ENCODE assay signal across 8 cellular contexts in genomic region chr7:135171581-135172291, GRCh38. TPM values are rescaled to one million over a fixed set of nuclear protein-coding genes. Genes with fewer than 3 reads are reported as not detected.
A peak's percentile ranks its signal among the peaks of the same experiment; 100 is the strongest.
DNase-seq lines count a peak whose midpoint lies in the region; ATAC-seq and TF ChIP-seq lines count a peak whose summit lies in the region.
"Not testable (repeated sequence)": the region's sequence is repeated elsewhere in the genome, so short reads cannot be mapped to it uniquely, and the experiment has no call there.

No MANE protein-coding gene starts in this region.

- not testable (repeated sequence) for H4K20me1 ChIP-seq in hepatocyte (ENCODE audit: insufficient read depth, poor library complexity, severe bottlenecking); smooth muscle cell (ENCODE audit: low read depth)

- peaks cover 30% of the 10 kb centered on the region for H3K36me3 Mint-ChIP-seq in activated naive CD4-positive, alpha-beta T cell treated with anti-CD3 and anti-CD28 coated beads for 36 hours (ENCODE audit: low read depth)
- H3K36me3 Mint-ChIP-seq in naive B cell = not testable (repeated sequence)

- not testable (repeated sequence) for ATAC-seq in Panc1; naive B cell (ENCODE audit: low read depth in 2 of 2)

- peak overlapping the region; percentile 80 for H3K27ac ChIP-seq in ACC112 (ENCODE audit: low read depth, low read length)
- peak overlapping the region; percentile 96 for H3K27ac ChIP-seq in Panc1 (ENCODE audit: low read length)
- H3K27ac ChIP-seq in duodenal mucosa (ENCODE audit: low read depth, low read length) = peak overlapping the region; percentile 64
- H3K27ac ChIP-seq in hepatocyte = peak overlapping the region; percentile 95
- peak overlapping the region; percentile 91 for H3K27ac ChIP-seq in smooth muscle cell (ENCODE audit: low read depth)

- H3K4me2 ChIP-seq in hepatocyte = peak overlapping the region; percentile 87
- peak overlapping the region; percentile 98 for H3K4me2 ChIP-seq in smooth muscle cell

- H3K4me3 ChIP-seq in ACC112 (ENCODE audit: low read depth, low read length) = 0 out of 2 replicates have a peak overlapping the region, but pooled peaks have one; percentile 9
- not testable (repeated sequence) for H3K4me3 ChIP-seq in Panc1 (ENCODE audit: low read depth in 2 of 2, low read length in 2 of 2); hepatocyte; smooth muscle cell
- peak overlapping the region in 1 of 2 donors; percentile 10 for H3K4me3 ChIP-seq in duodenal mucosa (ENCODE audit: low read depth in 1 of 2, low read length in 2 of 2)

- not testable (repeated sequence) for H3K27me3 Mint-ChIP-seq in activated naive CD4-positive, alpha-beta T cell treated with anti-CD3 and anti-CD28 coated beads for 36 hours (ENCODE audit: low read depth); naive B cell

- in situ Hi-C loops in GM13976 (cut with MboI; ENCODE audit: low sequenced_read_pairs, unreplicated experiment); Panc1 (cut with HindIII; ENCODE audit: low pct_unique_long_range_greater_than_20kb, low sequenced_read_pairs): not testable (repeated sequence)

- peaks cover 39% of the 10 kb centered on the region for H3K4me1 Mint-ChIP-seq in activated naive CD4-positive, alpha-beta T cell treated with anti-CD3 and anti-CD28 coated beads for 36 hours (ENCODE audit: low read depth)
- peaks cover 33 to 52% (median 46%) of the 10 kb centered on the region in 3 donors for H3K4me1 Mint-ChIP-seq in naive B cell

- CTCF ChIA-PET in Panc1 (lab: Charles Lee) = not testable (repeated sequence)
- CTCF ChIA-PET in activated naive CD4-positive, alpha-beta T cell treated with anti-CD3 and anti-CD28 coated beads for 36 hours (lab: Charles Lee) = interaction anchor here (0.6 to 4.9 kb wide), 12 partner anchors 24 to 975 kb away, joined by 3 to 61 read pairs (median 3); partner anchors contain the start of genes AGBL3, TMEM140 and WDR91

- DNase-seq in GM13976 (ENCODE audit: low spot score) = peak; percentile 15
- DNase-seq in Panc1 (ENCODE audit: low read depth, low spot score); activated naive CD4-positive, alpha-beta T cell treated with anti-CD3 and anti-CD28 coated beads for 36 hours; naive B cell: not testable (repeated sequence)
- DNase-seq in hepatocyte (ENCODE audit: low spot score) = peak; percentile 64
- peak; percentile 20 for DNase-seq in smooth muscle cell (lab: John Stamatoyannopoulos, UW; ENCODE audit: unreplicated experiment)

- H3K4me1 ChIP-seq in ACC112 (ENCODE audit: control insufficient read depth, insufficient read depth, low read length, unreplicated experiment) (peaks cover 22% of the 10 kb centered on the region), Panc1 (ENCODE audit: control insufficient read depth, insufficient read depth, low read length) (peaks cover 10% of the 10 kb centered on the region), duodenal mucosa (ENCODE audit: control insufficient read depth in 1 of 2, insufficient read depth in 2 of 2, low read length in 2 of 2) (peaks cover 12 to 41% of the 10 kb centered on the region in 2 donors), hepatocyte (ENCODE audit: insufficient read depth) (peaks cover 28% of the 10 kb centered on the region), smooth muscle cell (ENCODE audit: low read depth) (peaks cover 14% of the 10 kb centered on the region)

- TF ChIP-seq CTCF in GM13976 (IDR thresholded peaks at IDR 0.05; ENCODE audit: borderline replicate concordance, control extremely low read depth, extremely low read depth, insufficient read depth, missing control alignments); Panc1 (IDR thresholded peaks at IDR 0.05); hepatocyte (IDR thresholded peaks at IDR 0.05; ENCODE audit: poor library complexity); smooth muscle cell (IDR thresholded peaks at IDR 0.05; ENCODE audit: borderline replicate concordance, insufficient read depth, poor library complexity, severe bottlenecking): not testable (repeated sequence)

- peak overlapping the region; percentile 80 for H3K27ac Mint-ChIP-seq in activated naive CD4-positive, alpha-beta T cell treated with anti-CD3 and anti-CD28 coated beads for 36 hours
- H3K27ac Mint-ChIP-seq in naive B cell = peak overlapping the region; percentile 66 to 98 (median 93)

- intact Hi-C loops in Panc1 (cut with micrococcal nuclease; ENCODE audit: unreplicated experiment) = loop anchor here (2.0 to 10.0 kb wide), 2 partner anchors 63 to 185 kb away; partner anchors contain the start of genes AGBL3 and STRA8
- intact Hi-C loops in activated naive CD4-positive, alpha-beta T cell treated with anti-CD3 and anti-CD28 coated beads for 36 hours (cut with micrococcal nuclease) = loop anchor here (2.0 to 5.0 kb wide), 3 partner anchors 225 to 739 kb away; no protein-coding TSS in a partner anchor

- H3K9me3 Mint-ChIP-seq in activated naive CD4-positive, alpha-beta T cell treated with anti-CD3 and anti-CD28 coated beads for 36 hours; naive B cell: not testable (repeated sequence)

- not testable (repeated sequence) for H3K9me2 ChIP-seq in hepatocyte (replicated peaks; ENCODE audit: insufficient read depth)

- H3K79me2 ChIP-seq in ACC112 (ENCODE audit: control insufficient read depth, insufficient read depth, low read length, unreplicated experiment) (peaks cover 30% of the 10 kb centered on the region), hepatocyte (peaks cover 19% of the 10 kb centered on the region), smooth muscle cell (ENCODE audit: low read depth) (peaks cover 18% of the 10 kb centered on the region)

- not testable (repeated sequence) for H3K9ac ChIP-seq in duodenal mucosa (ENCODE audit: low read depth in 1 of 2, low read length in 2 of 2); smooth muscle cell (ENCODE audit: low read depth)

- H3F3A ChIP-seq in smooth muscle cell (ENCODE audit: low read depth) = not testable (repeated sequence)

- POLR2A ChIA-PET in Panc1 (lab: Charles Lee) = interaction anchor here (0.6 kb wide), 1 partner anchor 181 kb away, joined by 3 read pairs; no protein-coding TSS in a partner anchor

- 50% methylated on average over 19 of the region's 19 CpGs for WGBS in hepatocyte (ENCODE audit: low lambda C conversion rate, missing lambda C conversion rate)
- 39% methylated on average over 19 of the region's 19 CpGs for whole genome bisulfite sequencing in smooth muscle cell (ENCODE audit: low lambda C conversion rate)

- peak overlapping the region; percentile 60 for H3K4me3 Mint-ChIP-seq in activated naive CD4-positive, alpha-beta T cell treated with anti-CD3 and anti-CD28 coated beads for 36 hours
- peak overlapping the region; percentile 64 to 94 (median 91) for H3K4me3 Mint-ChIP-seq in naive B cell

- H3K27me3 ChIP-seq in ACC112 (ENCODE audit: insufficient read depth, low read length); Panc1 (ENCODE audit: control insufficient read depth, insufficient read depth, low read length); duodenal mucosa (ENCODE audit: control insufficient read depth in 1 of 2, insufficient read depth in 2 of 2, low read length in 2 of 2); hepatocyte; smooth muscle cell (ENCODE audit: low read depth): not testable (repeated sequence)

- not testable (repeated sequence) for H3K9me3 ChIP-seq in Panc1 (ENCODE audit: control insufficient read depth, insufficient read depth, low read depth, low read length); duodenal mucosa (ENCODE audit: control insufficient read depth in 1 of 2, low read length in 2 of 2); hepatocyte (ENCODE audit: low read depth); smooth muscle cell (replicated peaks; ENCODE audit: low read depth)

- not testable (repeated sequence) for BruUV-seq in Panc1 (replicated peaks; lab: Mats Ljungman, UMichigan)

- peak overlapping the region; percentile 32 for H2AFZ ChIP-seq in ACC112 (ENCODE audit: low read length, unreplicated experiment)
- H2AFZ ChIP-seq in hepatocyte = peak overlapping the region; percentile 62
- peak overlapping the region; percentile 17 for H2AFZ ChIP-seq in smooth muscle cell (ENCODE audit: low read depth)

- H3K36me3 ChIP-seq in ACC112 (ENCODE audit: insufficient read depth, low read length) = peaks cover 12% of the 10 kb centered on the region; the same call in 1 of the 2 replicates
- not testable (repeated sequence) for H3K36me3 ChIP-seq in Panc1 (ENCODE audit: control insufficient read depth, insufficient read depth, low read length); hepatocyte (replicated peaks; ENCODE audit: insufficient read depth, low read depth); smooth muscle cell (ENCODE audit: low read depth)
- H3K36me3 ChIP-seq in duodenal mucosa (ENCODE audit: control insufficient read depth in 1 of 2, insufficient read depth in 2 of 2, low read length in 2 of 2) = peaks cover 4 to 21% of the 10 kb centered on the region in 2 donors

RNA-seq across cellular contexts. Expression of gene CYREN, which starts 1.2 kb away (rescaled TPM):
- 49.6 TPM for total RNA-seq in Panc1 (2021; ENCODE audit: unreplicated experiment)
- polyA plus RNA-seq in Panc1 (2012; ENCODE audit: insufficient read length) = 37.1 TPM
- 10 to 100 TPM; 36.7 to 39.0 TPM for total RNA-seq in activated naive CD4-positive, alpha-beta T cell treated with anti-CD3 and anti-CD28 coated beads for 36 hours
- 41.6 and 43.2 TPM in 2 replicates for total RNA-seq in hepatocyte
- 45.2 and 53.5 TPM in 2 replicates for polyA plus RNA-seq in hepatocyte
- polyA plus RNA-seq in naive B cell (ENCODE audit: low read depth in 6 of 6) = 10 to 100 TPM; 35.4 to 64.0 (median 48.9) TPM
- total RNA-seq in smooth muscle cell = 24.7 and 33.4 TPM in 2 replicates
- polyA plus RNA-seq in smooth muscle cell = 38.2 and 43.9 TPM in 2 replicates

RNA-seq across cellular contexts. Expression of gene TMEM140, which starts 23.9 kb away (rescaled TPM):
- 3.2 TPM for total RNA-seq in Panc1 (2021; ENCODE audit: unreplicated experiment)
- polyA plus RNA-seq in Panc1 (2012; ENCODE audit: insufficient read length) = 7.7 TPM
- 1 to 10 TPM; 8.1 to 9.2 TPM for total RNA-seq in activated naive CD4-positive, alpha-beta T cell treated with anti-CD3 and anti-CD28 coated beads for 36 hours
- total RNA-seq in hepatocyte = 19.4 and 20.8 TPM in 2 replicates
- 12.9 and 23.1 TPM in 2 replicates for polyA plus RNA-seq in hepatocyte
- polyA plus RNA-seq in naive B cell (ENCODE audit: low read depth in 6 of 6) = 10 to 100 TPM; 14.1 to 31.7 (median 25.2) TPM
- not detected in 2 replicates for total RNA-seq in smooth muscle cell
- 5.6 and 5.8 TPM in 2 replicates for polyA plus RNA-seq in smooth muscle cell

RNA-seq across cellular contexts. Expression of gene WDR91, which starts 39.6 kb away (rescaled TPM):
- total RNA-seq in Panc1 (2021; ENCODE audit: unreplicated experiment) (8.8 TPM), hepatocyte (7.3 and 8.0 TPM in 2 replicates), smooth muscle cell (6.6 and 16.7 TPM in 2 replicates)
- 10.3 TPM for polyA plus RNA-seq in Panc1 (2012; ENCODE audit: insufficient read length)
- 10 to 100 TPM; 10.6 to 11.1 TPM for total RNA-seq in activated naive CD4-positive, alpha-beta T cell treated with anti-CD3 and anti-CD28 coated beads for 36 hours
- polyA plus RNA-seq in hepatocyte (8.2 and 8.5 TPM in 2 replicates), naive B cell (ENCODE audit: low read depth in 6 of 6) (1 to 10 TPM; 2.3 to 5.8 (median 4.5) TPM), smooth muscle cell (6.8 and 12.7 TPM in 2 replicates)
